ENCODE assay signal across 8 cellular contexts in genomic region chr11:110093407-110094297, GRCh38. TPM values are rescaled to one million over a fixed set of nuclear protein-coding genes. Genes with fewer than 3 reads are reported as not detected.
DNase-seq lines count a peak whose midpoint lies in the region; ATAC-seq and TF ChIP-seq lines count a peak whose summit lies in the region.

No MANE protein-coding gene starts in this region.

- no peak for TF ChIP-seq EP300 in stomach (IDR thresholded peaks at IDR 0.05)

- no peak for TF ChIP-seq POLR2A in lower leg skin (IDR thresholded peaks at IDR 0.05)
- no peak for TF ChIP-seq POLR2A in stomach (IDR thresholded peaks at IDR 0.05)

- TF ChIP-seq CTCF in lower leg skin (IDR thresholded peaks at IDR 0.05): no peak
- TF ChIP-seq CTCF in stomach (IDR thresholded peaks at IDR 0.05): no peak

- peak overlapping the region; percentile 89 to 98 (median 95) for H3K27ac ChIP-seq in stomach

- DNase-seq in DMS153 treated with DMSO at 0.1 percent for 48 hours (lab: John Stamatoyannopoulos, UW; ENCODE audit: unreplicated experiment): peak; percentile 23
- DNase-seq in DMS153 (lab: John Stamatoyannopoulos, UW): no peak
- peak; percentile 32 for DNase-seq in HuH-7 (ENCODE audit: low spot score)
- DNase-seq in ecto neural progenitor cell (ENCODE audit: low spot score): peak; percentile 76
- peak; percentile 37 to 90 for DNase-seq in lower leg skin (ENCODE audit: low spot score in 2 of 2)
- DNase-seq in stomach: peak; percentile 56

- 1% methylated on average over 32 to 72 of the region's 80 CpGs for WGBS in lower leg skin, 2 donors
- WGBS in stomach, 5 donors: 1 to 2% (median 1%) methylated on average over 30 to 80 of the region's 80 CpGs

- intact Hi-C loops in lower leg skin (cut with DNase I; ENCODE audit: low total_unique reads): no loop called here
- intact Hi-C loops in stomach (cut with DNase I; ENCODE audit: low total_unique reads): no loop called here

- peaks cover 0 to 49% (median 30%) of the 10 kb centered on the region in 4 donors for H3K4me1 ChIP-seq in stomach

- ATAC-seq in GM21515 (IDR thresholded peaks at IDR 0.05; ENCODE audit: unreplicated experiment) (peak; percentile 28), SK-N-SH treated with all-trans-retinoic acid at 6 μM for 48 hours (peak; percentile 64)

- no peaks in the 10 kb centered on the region for H3K27me3 ChIP-seq in stomach

- no peaks in the 10 kb centered on the region for H3K9me3 ChIP-seq in stomach

- no peaks in the 10 kb centered on the region for H3K36me3 ChIP-seq in stomach

- H3K4me3 ChIP-seq in lower leg skin (ENCODE audit: low read depth, poor library complexity, severe bottlenecking): peak overlapping the region; percentile 70
- peak overlapping the region; percentile 66 to 77 (median 71) for H3K4me3 ChIP-seq in stomach

TF ChIP-seq in SK-N-SH treated with all-trans-retinoic acid at 6 μM for 48 hours, 23 proteins besides CTCF, POLR2A, EP300 and RAD21:
- TF ChIP-seq CSRNP3 (CRISPR knock-in tag; IDR thresholded peaks at IDR 0.05) (no peak), ZC3H10 (CRISPR knock-in tag; IDR thresholded peaks at IDR 0.05) (no peak), ARNTL (CRISPR knock-in tag; IDR thresholded peaks at IDR 0.05; ENCODE audit: borderline replicate concordance, low read depth) (no peak), PPARA (CRISPR knock-in tag; IDR thresholded peaks at IDR 0.05; ENCODE audit: borderline replicate concordance) (no peak), RARB (CRISPR knock-in tag; IDR thresholded peaks at IDR 0.05) (no peak), PATZ1 (CRISPR knock-in tag; IDR thresholded peaks at IDR 0.05; ENCODE audit: borderline replicate concordance) (no peak), TOX (CRISPR knock-in tag; IDR thresholded peaks at IDR 0.05; ENCODE audit: borderline replicate concordance) (no peak), SNAI2 (CRISPR knock-in tag; IDR thresholded peaks at IDR 0.05) (no peak), TSHZ2 (CRISPR knock-in tag; IDR thresholded peaks at IDR 0.05) (no peak), GLIS3 (CRISPR knock-in tag; IDR thresholded peaks at IDR 0.05) (no peak), OSR1 (CRISPR knock-in tag; IDR thresholded peaks at IDR 0.05) (no peak), ZFP3 (CRISPR knock-in tag; IDR thresholded peaks at IDR 0.05) (no peak), POU6F1 (CRISPR knock-in tag; IDR thresholded peaks at IDR 0.05; ENCODE audit: borderline replicate concordance, low read depth) (no peak), ZFP30 (CRISPR knock-in tag; IDR thresholded peaks at IDR 0.05) (no peak), ISL1 (CRISPR knock-in tag; IDR thresholded peaks at IDR 0.05) (no peak), CREB5 (CRISPR knock-in tag; IDR thresholded peaks at IDR 0.05; ENCODE audit: low read depth) (no peak), CSDC2 (CRISPR knock-in tag; IDR thresholded peaks at IDR 0.05) (no peak), ESRRG (CRISPR knock-in tag; IDR thresholded peaks at IDR 0.05) (no peak), ZNF565 (CRISPR knock-in tag; conservative IDR thresholded peaks at IDR 0.05; ENCODE audit: low read depth) (no peak)

RNA-seq across cellular contexts. Expression of gene ZC3H12C, which starts 0.5 kb away (rescaled TPM):
- total RNA-seq in lower leg skin (10 to 100 TPM; 13.7 to 22.6 (median 14.6) TPM), stomach (10 to 100 TPM in 4 of 5 donors, 1 to 10 TPM in 1; 3.5 to 23.2 (median 14.5) TPM)
- 1 to 10 TPM; 1.3 to 1.7 (median 1.5) TPM for polyA plus RNA-seq in stomach
